13 cellular contexts compared by ENCODE assay signal in the genomic region with DNA sequence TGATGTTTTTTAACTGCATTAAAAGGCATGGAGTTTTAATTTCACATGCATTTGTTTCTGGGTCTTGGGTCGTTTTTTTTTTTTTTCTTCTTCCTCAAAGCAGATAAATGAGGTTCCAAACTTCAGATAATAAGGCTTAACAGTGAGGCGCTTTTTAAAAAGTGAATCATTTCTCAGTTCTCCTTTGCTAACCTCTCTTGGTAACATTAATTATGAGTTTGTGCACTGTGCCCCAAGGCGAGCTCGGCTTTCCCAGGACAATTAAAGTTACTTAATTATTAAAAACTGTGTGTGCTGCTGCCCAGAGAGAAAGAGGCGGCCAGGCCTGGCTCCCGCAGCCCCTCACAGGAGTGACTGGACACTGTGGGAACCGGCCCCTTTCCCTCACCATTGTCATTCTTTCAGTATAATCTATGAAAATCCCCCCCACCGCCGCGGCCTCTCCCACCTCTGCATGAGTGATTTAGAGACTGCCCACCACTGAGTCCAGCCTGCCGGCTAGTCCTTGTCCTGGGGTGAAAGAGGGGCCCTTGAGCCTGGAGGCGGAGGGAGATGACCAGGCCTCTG. TPM values are rescaled to one million over a fixed set of nuclear protein-coding genes. Genes with fewer than 3 reads are reported as not detected.
"Had no signal": no experiment of that assay in that cellular context is flagged by ENCODE, and none has a peak within 500 bp of the region (broad histone marks: within the 10 kb centered on the region; RNA-seq: fewer than 3 reads in every experiment).

No MANE protein-coding gene starts in this region.

- H2AFZ ChIP-seq: hepatocyte had no signal

- DNase-seq: activated CD4-positive, alpha-beta T cell treated with anti-CD3 and anti-CD28 coated beads, Interleukin-2, amount 50 U/mL, for 4 hours; activated CD4-positive, CD25-positive, alpha-beta regulatory T cell treated with anti-CD3 and anti-CD28 coated beads, Interleukin-2, amount 50 U/mL, for 72 hours; activated effector memory CD4-positive, alpha-beta T cell treated with anti-CD3 and anti-CD28 coated beads, Interleukin-2, amount 50 U/mL, for 16 hours; activated T-cell treated with anti-CD3 and anti-CD28 coated beads, Interleukin-2, amount 50 U/mL, for 4 hours; amygdala; dermis blood vessel endothelial cell; erythroblast; naive thymus-derived CD4-positive, alpha-beta T cell; occipital lobe; transverse colon had no signal

- H3K27me3 ChIP-seq: hepatocyte, transverse colon had no signal

- H3K27ac ChIP-seq: hepatocyte, transverse colon had no signal

- H3K27ac Mint-ChIP-seq: activated naive CD8-positive, alpha-beta T cell; naive thymus-derived CD4-positive, alpha-beta T cell; T-helper 2 cell treated with Interferon-gamma antibody and Interleukin-4, amounts not matched to agents 5 μg/mL and 100 μg/mL, for 36 hours had no signal

- H3K79me2 ChIP-seq: hepatocyte had no signal

- H3K9me3 Mint-ChIP-seq: activated T-cell treated with anti-CD3 and anti-CD28 coated beads, Interleukin-2, amount 50 U/mL, for 4 hours; T-helper 2 cell treated with Interferon-gamma antibody and Interleukin-4, amounts not matched to agents 5 μg/mL and 100 μg/mL, for 36 hours had no signal

- H3K9me3 ChIP-seq: transverse colon had no signal

- H3K27me3 Mint-ChIP-seq: activated naive CD8-positive, alpha-beta T cell had no signal

- H3K36me3 ChIP-seq: transverse colon had no signal

- H3K4me2 ChIP-seq: hepatocyte had no signal

- H3K36me3 Mint-ChIP-seq: activated naive CD8-positive, alpha-beta T cell; naive thymus-derived CD4-positive, alpha-beta T cell had no signal

- H3K4me3 ChIP-seq: hepatocyte, transverse colon had no signal

- H3K4me3 Mint-ChIP-seq: activated naive CD8-positive, alpha-beta T cell; activated T-cell treated with anti-CD3 and anti-CD28 coated beads, Interleukin-2, amount 50 U/mL, for 4 hours; naive thymus-derived CD4-positive, alpha-beta T cell; T-helper 2 cell treated with Interferon-gamma antibody and Interleukin-4, amounts not matched to agents 5 μg/mL and 100 μg/mL, for 36 hours had no signal

- ATAC-seq: activated T-cell treated with anti-CD3 and anti-CD28 coated beads, Interleukin-2, amount 50 U/mL, for 4 hours; naive thymus-derived CD4-positive, alpha-beta T cell had no signal

RNA-seq across cellular contexts. Expression of gene HES1, which starts 43.1 kb away (rescaled TPM):
- polyA plus RNA-seq: naive thymus-derived CD4-positive, alpha-beta T cell had no signal
